2 cellular contexts compared by ENCODE assay signal in the genomic region with DNA sequence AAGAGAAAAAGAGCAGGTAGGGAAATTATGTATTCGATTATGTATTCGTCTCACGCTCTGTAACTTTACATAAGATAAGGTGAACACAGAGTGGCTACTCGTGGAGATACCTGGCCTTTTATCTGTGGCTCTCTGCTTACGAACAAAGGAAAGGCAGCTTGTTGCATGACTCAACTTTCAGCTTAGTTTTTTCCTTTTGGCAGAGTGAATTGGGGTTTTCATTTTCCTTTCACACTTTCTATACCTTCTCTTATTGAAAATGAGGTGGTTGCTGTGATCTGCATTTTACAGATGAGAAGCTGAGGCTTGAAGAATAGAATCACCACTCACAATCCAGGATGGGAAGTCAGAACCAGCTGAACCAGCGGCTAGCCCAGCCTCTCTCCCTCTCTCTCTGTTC.
TF ChIP-seq lines count a peak whose summit lies in the region.

No MANE protein-coding gene starts in this region.

TF ChIP-seq in IMR-90, 13 proteins besides CTCF, POLR2A, EP300 and RAD21:
- TF ChIP-seq RCOR1 (IDR thresholded peaks at IDR 0.05; ENCODE audit: insufficient replicate concordance, low read length) (no peak), SMC3 (IDR thresholded peaks at IDR 0.05; ENCODE audit: low read depth, low read length) (no peak), CEBPB (IDR thresholded peaks at IDR 0.05; ENCODE audit: low read depth, low read length) (no peak), MAZ (IDR thresholded peaks at IDR 0.05; ENCODE audit: borderline replicate concordance, low read depth, low read length) (no peak)

TF ChIP-seq in K562, 482 proteins besides CTCF, POLR2A, EP300 and RAD21:
- TF ChIP-seq BRD4 (IDR thresholded peaks at IDR 0.05) (no peak), NBN (IDR thresholded peaks at IDR 0.05; ENCODE audit: low read depth) (no peak), ELF2 (CRISPR knock-in tag; IDR thresholded peaks at IDR 0.05) (no peak), E4F1 (CRISPR knock-in tag; IDR thresholded peaks at IDR 0.05; ENCODE audit: borderline replicate concordance) (no peak), ZNF79 (CRISPR knock-in tag; IDR thresholded peaks at IDR 0.05; ENCODE audit: low read depth) (no peak), ZNF699 (CRISPR knock-in tag; IDR thresholded peaks at IDR 0.05; ENCODE audit: insufficient replicate concordance) (no peak), ZNF23 (CRISPR knock-in tag; IDR thresholded peaks at IDR 0.05) (no peak), ZNF644 (tag; IDR thresholded peaks at IDR 0.05; ENCODE audit: low read depth) (no peak), ZNF384 (IDR thresholded peaks at IDR 0.05; ENCODE audit: low read depth, low read length) (no peak), PTRF (tag; IDR thresholded peaks at IDR 0.05) (no peak), HOXB6 (CRISPR knock-in tag; IDR thresholded peaks at IDR 0.05; ENCODE audit: borderline replicate concordance) (no peak), ZNF583 (CRISPR knock-in tag; IDR thresholded peaks at IDR 0.05) (no peak), PML (IDR thresholded peaks at IDR 0.05; ENCODE audit: low read length) (no peak), ZNF165 (CRISPR knock-in tag; IDR thresholded peaks at IDR 0.05; ENCODE audit: borderline replicate concordance) (no peak), CBFA2T2 (conservative IDR thresholded peaks at IDR 0.05) (no peak), THAP12 (CRISPR knock-in tag; IDR thresholded peaks at IDR 0.05) (no peak)
- TF ChIP-seq, protein P1, sequence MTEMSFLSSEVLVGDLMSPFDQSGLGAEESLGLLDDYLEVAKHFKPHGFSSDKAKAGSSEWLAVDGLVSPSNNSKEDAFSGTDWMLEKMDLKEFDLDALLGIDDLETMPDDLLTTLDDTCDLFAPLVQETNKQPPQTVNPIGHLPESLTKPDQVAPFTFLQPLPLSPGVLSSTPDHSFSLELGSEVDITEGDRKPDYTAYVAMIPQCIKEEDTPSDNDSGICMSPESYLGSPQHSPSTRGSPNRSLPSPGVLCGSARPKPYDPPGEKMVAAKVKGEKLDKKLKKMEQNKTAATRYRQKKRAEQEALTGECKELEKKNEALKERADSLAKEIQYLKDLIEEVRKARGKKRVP (CRISPR knock-in tag; IDR thresholded peaks at IDR 0.05) = no peak
- TF ChIP-seq, protein P2, sequence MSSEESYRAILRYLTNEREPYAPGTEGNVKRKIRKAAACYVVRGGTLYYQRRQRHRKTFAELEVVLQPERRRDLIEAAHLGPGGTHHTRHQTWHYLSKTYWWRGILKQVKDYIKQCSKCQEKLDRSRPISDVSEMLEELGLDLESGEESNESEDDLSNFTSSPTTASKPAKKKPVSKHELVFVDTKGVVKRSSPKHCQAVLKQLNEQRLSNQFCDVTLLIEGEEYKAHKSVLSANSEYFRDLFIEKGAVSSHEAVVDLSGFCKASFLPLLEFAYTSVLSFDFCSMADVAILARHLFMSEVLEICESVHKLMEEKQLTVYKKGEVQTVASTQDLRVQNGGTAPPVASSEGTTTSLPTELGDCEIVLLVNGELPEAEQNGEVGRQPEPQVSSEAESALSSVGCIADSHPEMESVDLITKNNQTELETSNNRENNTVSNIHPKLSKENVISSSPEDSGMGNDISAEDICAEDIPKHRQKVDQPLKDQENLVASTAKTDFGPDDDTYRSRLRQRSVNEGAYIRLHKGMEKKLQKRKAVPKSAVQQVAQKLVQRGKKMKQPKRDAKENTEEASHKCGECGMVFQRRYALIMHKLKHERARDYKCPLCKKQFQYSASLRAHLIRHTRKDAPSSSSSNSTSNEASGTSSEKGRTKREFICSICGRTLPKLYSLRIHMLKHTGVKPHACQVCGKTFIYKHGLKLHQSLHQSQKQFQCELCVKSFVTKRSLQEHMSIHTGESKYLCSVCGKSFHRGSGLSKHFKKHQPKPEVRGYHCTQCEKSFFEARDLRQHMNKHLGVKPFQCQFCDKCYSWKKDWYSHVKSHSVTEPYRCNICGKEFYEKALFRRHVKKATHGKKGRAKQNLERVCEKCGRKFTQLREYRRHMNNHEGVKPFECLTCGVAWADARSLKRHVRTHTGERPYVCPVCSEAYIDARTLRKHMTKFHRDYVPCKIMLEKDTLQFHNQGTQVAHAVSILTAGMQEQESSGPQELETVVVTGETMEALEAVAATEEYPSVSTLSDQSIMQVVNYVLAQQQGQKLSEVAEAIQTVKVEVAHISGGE (CRISPR knock-in tag; IDR thresholded peaks at IDR 0.05) = no peak
- TF ChIP-seq, protein P3, sequence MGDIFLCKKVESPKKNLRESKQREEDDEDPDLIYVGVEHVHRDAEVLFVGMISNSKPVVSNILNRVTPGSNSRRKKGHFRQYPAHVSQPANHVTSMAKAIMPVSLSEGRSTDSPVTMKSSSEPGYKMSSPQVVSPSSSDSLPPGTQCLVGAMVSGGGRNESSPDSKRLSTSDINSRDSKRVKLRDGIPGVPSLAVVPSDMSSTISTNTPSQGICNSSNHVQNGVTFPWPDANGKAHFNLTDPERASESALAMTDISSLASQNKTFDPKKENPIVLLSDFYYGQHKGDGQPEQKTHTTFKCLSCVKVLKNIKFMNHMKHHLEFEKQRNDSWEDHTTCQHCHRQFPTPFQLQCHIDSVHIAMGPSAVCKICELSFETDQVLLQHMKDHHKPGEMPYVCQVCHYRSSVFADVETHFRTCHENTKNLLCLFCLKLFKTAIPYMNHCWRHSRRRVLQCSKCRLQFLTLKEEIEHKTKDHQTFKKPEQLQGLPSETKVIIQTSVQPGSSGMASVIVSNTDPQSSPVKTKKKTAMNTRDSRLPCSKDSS (IDR thresholded peaks at IDR 0.05; ENCODE audit: low read depth, partially characterized antibody) = no peak
